Comparison of ENCODE assay signal across 8 cellular contexts in genomic region chr1:70509996-70510876, GRCh38.
DNase-seq lines count a peak whose midpoint lies in the region; ATAC-seq, FAIRE-seq and TF ChIP-seq lines count a peak whose summit lies in the region.

No MANE protein-coding gene starts in this region.

- no peaks in the 10 kb centered on the region for H3K9me3 Mint-ChIP-seq in brain

- ATAC-seq in GM19463 (IDR thresholded peaks at IDR 0.05; ENCODE audit: unreplicated experiment) (peak; percentile 77), HG03442 (IDR thresholded peaks at IDR 0.05; ENCODE audit: unreplicated experiment) (peak; percentile 94)

- DNase-seq in Daoy (ENCODE audit: low read depth) (peak; percentile 61), NCI-H774 (lab: John Stamatoyannopoulos, UW) (peak; percentile 31), superior temporal gyrus (ENCODE audit: extremely low spot score) (peak; percentile 87)
- DNase-seq in stimulated activated CD8-positive, alpha-beta memory T cell treated with anti-CD3 and anti-CD28 coated beads, Interleukin-4, amount 100 ng/mL, for 48 hours: no peak

- peaks cover 5% of the 10 kb centered on the region for H3K4me1 Mint-ChIP-seq in brain

- peak; percentile 78 to 80 for TF ChIP-seq CTCF in brain (conservative IDR thresholded peaks at IDR 0.05)

- H3K27ac Mint-ChIP-seq in brain: peak overlapping the region in 1 of 5 experiments; percentile 13

- H3K27me3 Mint-ChIP-seq in brain: peaks cover 4% of the 10 kb centered on the region

- H3K4me3 Mint-ChIP-seq in brain: no peak overlapping the region

- H3K36me3 Mint-ChIP-seq in brain: no peaks in the 10 kb centered on the region

- peak; percentile 99 for FAIRE-seq in islet of Langerhans (lab: Jason Lieb, UNC)
